Comparison of ENCODE assay signal across 23 cellular contexts in the genomic region with DNA sequence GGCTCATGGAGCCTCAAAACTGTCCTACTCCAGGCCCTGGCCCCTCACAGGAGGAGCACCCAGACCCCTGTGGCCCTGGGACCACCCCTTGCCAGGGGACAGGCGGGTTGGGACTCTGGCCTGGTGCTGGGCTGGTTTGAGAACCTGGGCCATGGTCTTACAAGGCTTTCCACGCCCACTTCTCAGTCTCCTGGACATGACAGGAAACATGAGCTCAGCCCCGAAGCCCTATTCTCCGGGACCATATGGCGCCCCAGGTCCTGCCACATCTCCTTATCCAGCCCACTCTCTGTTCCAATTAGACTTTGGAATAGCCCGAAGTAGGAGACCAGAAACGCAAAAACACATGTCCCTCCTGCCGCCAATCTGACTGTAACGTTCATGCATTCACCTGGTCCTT. TPM values are rescaled to one million over a fixed set of nuclear protein-coding genes. Genes with fewer than 3 reads are reported as not detected.
DNase-seq lines count a peak whose midpoint lies in the region; ATAC-seq and TF ChIP-seq lines count a peak whose summit lies in the region.
"Had no signal": no experiment of that assay in that cellular context is flagged by ENCODE, and none has a peak within 500 bp of the region (broad histone marks: within the 10 kb centered on the region; RNA-seq: fewer than 3 reads in every experiment).

No MANE protein-coding gene starts in this region.

- H3K4me3 Mint-ChIP-seq in activated CD4-positive, alpha-beta T cell treated with anti-CD3 and anti-CD28 coated beads, Interleukin-2, amount 10 ng/mL, durations not matched to agents 7 days and 5 days: no peak overlapping the region
- H3K4me3 Mint-ChIP-seq in stimulated activated naive CD8-positive, alpha-beta T cell treated with anti-CD3 and anti-CD28 coated beads, Interleukin-15, amount 100 ng/mL, for 72 hours: no peak overlapping the region
- H3K4me3 Mint-ChIP-seq in glutamatergic neuron (ENCODE audit: unreplicated experiment): no peak overlapping the region
- H3K4me3 Mint-ChIP-seq: B cell, H9, IgD-negative memory B cell had no signal

- no peak for TF ChIP-seq CTCF in glutamatergic neuron (IDR thresholded peaks at IDR 0.05; ENCODE audit: partially characterized antibody, unreplicated experiment)

- H3K9me3 Mint-ChIP-seq in activated CD4-positive, alpha-beta T cell treated with anti-CD3 and anti-CD28 coated beads, Interleukin-2, amount 10 ng/mL, durations not matched to agents 7 days and 5 days: no peaks in the 10 kb centered on the region
- H3K9me3 Mint-ChIP-seq in stimulated activated naive CD8-positive, alpha-beta T cell treated with anti-CD3 and anti-CD28 coated beads, Interleukin-15, amount 100 ng/mL, for 72 hours: no peaks in the 10 kb centered on the region
- H3K9me3 Mint-ChIP-seq in glutamatergic neuron (ENCODE audit: unreplicated experiment): peaks cover 9% of the 10 kb centered on the region
- H3K9me3 Mint-ChIP-seq: CD4-positive, CD25-positive, alpha-beta regulatory T cell; H9; IgD-negative memory B cell had no signal

- H3K27ac Mint-ChIP-seq in activated CD4-positive, alpha-beta T cell treated with anti-CD3 and anti-CD28 coated beads, Interleukin-2, amount 10 ng/mL, durations not matched to agents 7 days and 5 days: peak overlapping the region; percentile 36
- peak overlapping the region; percentile 77 to 88 for H3K27ac Mint-ChIP-seq in stimulated activated naive CD8-positive, alpha-beta T cell treated with anti-CD3 and anti-CD28 coated beads, Interleukin-15, amount 100 ng/mL, for 72 hours
- H3K27ac Mint-ChIP-seq in glutamatergic neuron (ENCODE audit: unreplicated experiment): peak overlapping the region; percentile 50
- H3K27ac Mint-ChIP-seq: B cell; CD4-positive, CD25-positive, alpha-beta regulatory T cell had no signal

- in situ Hi-C loops in HAP-1 (cut with MboI; ENCODE audit: low sequenced_read_pairs): no loop called here

- no peaks in the 10 kb centered on the region for H3K4me1 Mint-ChIP-seq in activated CD4-positive, alpha-beta T cell treated with anti-CD3 and anti-CD28 coated beads, Interleukin-2, amount 10 ng/mL, durations not matched to agents 7 days and 5 days
- H3K4me1 Mint-ChIP-seq in stimulated activated naive CD8-positive, alpha-beta T cell treated with anti-CD3 and anti-CD28 coated beads, Interleukin-15, amount 100 ng/mL, for 72 hours: no peaks in the 10 kb centered on the region
- peaks cover 24% of the 10 kb centered on the region for H3K4me1 Mint-ChIP-seq in glutamatergic neuron (ENCODE audit: low read depth, unreplicated experiment)
- H3K4me1 Mint-ChIP-seq: B cell had no signal

- H3K4me3 ChIP-seq in HAP-1: no peak overlapping the region
- H3K4me3 ChIP-seq: MG63, Peyer's patch had no signal

- ATAC-seq in stimulated activated naive CD8-positive, alpha-beta T cell treated with anti-CD3 and anti-CD28 coated beads, Interleukin-15, amount 100 ng/mL, for 72 hours: no peak
- ATAC-seq in stimulated activated naive CD8-positive, alpha-beta T cell treated with anti-CD3 and anti-CD28 coated beads, Interleukin-15, Interleukin-2, amounts not matched to agents 100 U/mL and 50 U/mL, for 24 hours: no peak

- H3K36me3 Mint-ChIP-seq in activated CD4-positive, alpha-beta T cell treated with anti-CD3 and anti-CD28 coated beads, Interleukin-2, amount 10 ng/mL, durations not matched to agents 7 days and 5 days (ENCODE audit: low read depth): peaks cover 34% of the 10 kb centered on the region
- peaks cover 4% of the 10 kb centered on the region for H3K36me3 Mint-ChIP-seq in glutamatergic neuron (ENCODE audit: unreplicated experiment)

- H3K27me3 Mint-ChIP-seq in activated CD4-positive, alpha-beta T cell treated with anti-CD3 and anti-CD28 coated beads, Interleukin-2, amount 10 ng/mL, durations not matched to agents 7 days and 5 days: no peaks in the 10 kb centered on the region
- H3K27me3 Mint-ChIP-seq in stimulated activated naive CD8-positive, alpha-beta T cell treated with anti-CD3 and anti-CD28 coated beads, Interleukin-15, amount 100 ng/mL, for 72 hours: no peaks in the 10 kb centered on the region
- peaks cover 2% of the 10 kb centered on the region for H3K27me3 Mint-ChIP-seq in glutamatergic neuron (ENCODE audit: unreplicated experiment)
- H3K27me3 Mint-ChIP-seq: B cell; CD4-positive, CD25-positive, alpha-beta regulatory T cell; IgD-negative memory B cell had no signal

- no peak overlapping the region for H3K27ac ChIP-seq in substantia nigra (ENCODE audit: low read depth, low read length, poor library complexity, severe bottlenecking)
- H3K27ac ChIP-seq: HL-60, Peyer's patch had no signal

- H3K4me1 ChIP-seq in HAP-1: no peaks in the 10 kb centered on the region
- H3K4me1 ChIP-seq: Peyer's patch had no signal

- H3K27me3 ChIP-seq in HAP-1 (ENCODE audit: low read depth): no peaks in the 10 kb centered on the region
- H3K27me3 ChIP-seq: MG63, Peyer's patch had no signal

- no peaks in the 10 kb centered on the region for H3K9me3 ChIP-seq in HAP-1
- H3K9me3 ChIP-seq: MG63, Peyer's patch had no signal

- POLR2A ChIA-PET in activated CD4-positive, alpha-beta T cell treated with anti-CD3 and anti-CD28 coated beads, Interleukin-2, amount 10 ng/mL, durations not matched to agents 7 days and 5 days (lab: Charles Lee): no interaction called here

- CTCF ChIA-PET in activated CD4-positive, alpha-beta T cell treated with anti-CD3 and anti-CD28 coated beads, Interleukin-2, amount 10 ng/mL, durations not matched to agents 7 days and 5 days (lab: Charles Lee): no interaction called here

- no peaks in the 10 kb centered on the region for H3K36me3 ChIP-seq in HAP-1 (replicated peaks)
- H3K36me3 ChIP-seq: MG63, Peyer's patch had no signal

- DNase-seq in activated CD4-positive, alpha-beta T cell treated with anti-CD3 and anti-CD28 coated beads, Interleukin-2, amount 10 ng/mL, durations not matched to agents 7 days and 5 days: no peak
- DNase-seq in activated CD4-positive, alpha-beta T cell treated with anti-CD3 and anti-CD28 coated beads, Interleukin-2, amount 50 U/mL, for 4 hours: no peak
- DNase-seq in stimulated activated naive CD8-positive, alpha-beta T cell treated with anti-CD3 and anti-CD28 coated beads, Interleukin-15, amount 100 ng/mL, for 72 hours: no peak
- DNase-seq in stimulated activated naive CD8-positive, alpha-beta T cell treated with anti-CD3 and anti-CD28 coated beads, Interleukin-15, Interleukin-2, amounts not matched to agents 100 U/mL and 50 U/mL, for 24 hours: no peak
- DNase-seq in glutamatergic neuron: peak; percentile 11
- no peak for DNase-seq in substantia nigra (lab: John Stamatoyannopoulos, UW)
- no peak for DNase-seq in HAP-1 (ENCODE audit: low spot score in 2 of 2)
- DNase-seq: CD4-positive, CD25-positive, alpha-beta regulatory T cell; COR-L47; DMS153; GDM1; H9; Kasumi-1; MG63; NCI-H1048; NCI-H1436; NCI-H1930; NCI-H69; NK-92 treated with Interleukin-12 subunit alpha and Interleukin-12 subunit beta, amount 100 ng/mL, for 24 hours had no signal

RNA-seq across cellular contexts. Expression of a gene that starts 47.9 kb away (rescaled TPM):
- total RNA-seq in activated CD4-positive, alpha-beta T cell treated with anti-CD3 and anti-CD28 coated beads, Interleukin-2, amount 10 ng/mL, durations not matched to agents 7 days and 5 days: 100 to 1,000 TPM; 258 to 294 TPM
- 20.4 TPM for total RNA-seq in glutamatergic neuron (ENCODE audit: unreplicated experiment)

Comparison
In these comparisons a context has a peak if more than half of its experiments do, and no peak if none do; other contexts are left out.
1. RNA of a gene that starts 47.9 kb away (total RNA-seq): 258 to 294 TPM in activated CD4-positive, alpha-beta T cell treated with anti-CD3 and anti-CD28 coated beads, Interleukin-2, amount 10 ng/mL, durations not matched to agents 7 days and 5 days; 20.4 TPM in glutamatergic neuron (single experiment); every median in the first group is over 10 times any median in the second.
2. Peak in every context shown above with its lines, with median percentiles within 50 percentile points of each other: H3K27ac Mint-ChIP-seq.